ENCODE assay signal across 20 cellular contexts in the genomic region with DNA sequence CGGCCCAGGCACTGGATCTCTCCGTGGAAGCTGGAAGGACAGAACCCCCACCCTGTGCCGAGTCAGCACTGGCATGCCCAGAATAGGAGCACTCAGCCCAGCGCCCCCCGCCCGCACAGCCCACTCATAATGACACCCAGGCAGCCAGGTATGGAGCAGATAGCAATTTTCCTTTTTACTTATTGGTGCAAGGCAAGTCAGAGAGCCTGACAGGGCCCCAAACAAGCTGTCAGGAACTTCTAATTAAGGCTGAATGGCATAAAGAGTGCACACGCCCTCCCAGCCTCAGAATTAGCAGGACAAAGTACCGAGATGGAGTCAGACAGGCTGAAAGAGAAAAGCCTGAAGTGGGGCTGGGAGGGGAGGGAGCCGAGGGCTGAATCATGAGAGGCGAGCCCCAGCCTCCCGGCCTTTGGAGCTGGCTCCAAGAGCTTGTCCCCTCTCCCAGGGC.
DNase-seq lines count a peak whose midpoint lies in the region; ATAC-seq and TF ChIP-seq lines count a peak whose summit lies in the region.
"Had no signal": no experiment of that assay in that cellular context is flagged by ENCODE, and none has a peak within 500 bp of the region (broad histone marks: within the 10 kb centered on the region; RNA-seq: fewer than 3 reads in every experiment).

No MANE protein-coding gene starts in this region.

- H3K9ac ChIP-seq in neural progenitor cell, result no peak overlapping the region

- peaks cover 49% of the 10 kb centered on the region for H3K4me1 ChIP-seq in GM23338 (ENCODE audit: insufficient read depth)
- peaks cover 50% of the 10 kb centered on the region for H3K4me1 ChIP-seq in neural progenitor cell
- H3K4me1 ChIP-seq: testis had no signal

- H3F3A ChIP-seq in GM23338 (replicated peaks; ENCODE audit: low read depth) (no peaks in the 10 kb centered on the region), neural progenitor cell (ENCODE audit: low read depth) (peaks cover 14% of the 10 kb centered on the region)

- H3K9me3 Mint-ChIP-seq in GM23338 (no peaks in the 10 kb centered on the region), neural progenitor cell (no peaks in the 10 kb centered on the region)
- H3K9me3 Mint-ChIP-seq: activated naive CD4-positive, alpha-beta T cell treated with anti-CD3 and anti-CD28 coated beads, Interleukin-2, amount 50 U/mL, for 72 hours; activated T-cell treated with anti-CD3 and anti-CD28 coated beads, Interleukin-2, amount 50 U/mL, for 72 hours; CD4-positive, alpha-beta memory T cell; dendritic cell treated with granulocyte-macrophage colony-stimulating factor and Interleukin-4, amounts not matched to agents 40 ng/mL and 50 ng/mL, for 4 days; natural killer cell treated with Interleukin-12 subunit alpha and Interleukin-12 subunit beta and Interleukin-15 and Interleukin-18, amount 100 ng/mL, for 72 hours had no signal

- H3K36me3 ChIP-seq in GM23338 (ENCODE audit: insufficient read depth), result no peaks in the 10 kb centered on the region
- no peaks in the 10 kb centered on the region for H3K36me3 ChIP-seq in neural progenitor cell

- no peak for TF ChIP-seq CTCF in GM23338 (conservative IDR thresholded peaks at IDR 0.05; ENCODE audit: low read depth in 2 of 2)
- no peak for TF ChIP-seq CTCF in neural progenitor cell (IDR thresholded peaks at IDR 0.05)

- H3K4me2 ChIP-seq in GM23338, result peak overlapping the region; percentile 67; the same call in 1 of the 2 replicates
- H3K4me2 ChIP-seq in neural progenitor cell, result peak overlapping the region; percentile 82

- no peak overlapping the region for H3K4me3 ChIP-seq in GM23338
- H3K4me3 ChIP-seq in neural progenitor cell, result peak overlapping the region; percentile 26
- H3K4me3 ChIP-seq: testis had no signal

- peaks cover 70% of the 10 kb centered on the region for H3K4me1 Mint-ChIP-seq in GM23338
- H3K4me1 Mint-ChIP-seq in neural progenitor cell, result peaks cover 74% of the 10 kb centered on the region
- H3K4me1 Mint-ChIP-seq: CD4-positive, alpha-beta memory T cell had no signal

- ATAC-seq in GM23338 (peak; percentile 59), HG03139 (IDR thresholded peaks at IDR 0.05; ENCODE audit: unreplicated experiment) (no peak), GM19467 (IDR thresholded peaks at IDR 0.05; ENCODE audit: unreplicated experiment) (no peak)
- ATAC-seq: activated naive CD4-positive, alpha-beta T cell treated with anti-CD3 and anti-CD28 coated beads, Interleukin-2, amount 50 U/mL, for 72 hours; activated T-cell treated with anti-CD3 and anti-CD28 coated beads, Interleukin-2, amount 50 U/mL, for 72 hours; natural killer cell treated with Interleukin-12 subunit alpha and Interleukin-12 subunit beta and Interleukin-15 and Interleukin-18, amount 100 ng/mL, for 72 hours had no signal

- no peaks in the 10 kb centered on the region for H4K20me1 ChIP-seq in GM23338 (replicated peaks; ENCODE audit: insufficient read depth)
- H4K20me1 ChIP-seq in neural progenitor cell (ENCODE audit: low read depth), result no peaks in the 10 kb centered on the region

- H3K9me2 ChIP-seq in GM23338 (ENCODE audit: insufficient read depth), result no peaks in the 10 kb centered on the region

- peak; percentile 69 for DNase-seq in GM23338 (ENCODE audit: low spot score)
- peak; percentile 47 for DNase-seq in NCI-H1436 (lab: John Stamatoyannopoulos, UW)
- DNase-seq in neural progenitor cell (ENCODE audit: low spot score), result peak; percentile 81
- DNase-seq in NCI-H2196 (lab: John Stamatoyannopoulos, UW; ENCODE audit: unreplicated experiment), result no peak
- DNase-seq in NCI-H2081 treated with DMSO at 0.1 percent for 48 hours (lab: John Stamatoyannopoulos, UW), result no peak
- DNase-seq: activated CD4-positive, CD25-positive, alpha-beta regulatory T cell treated with anti-CD3 and anti-CD28 coated beads, Interleukin-2, amount 50 U/mL, for 72 hours; activated CD8-positive, alpha-beta memory T cell treated with anti-CD3 and anti-CD28 coated beads for 24 hours; activated T-cell treated with anti-CD3 and anti-CD28 coated beads, Interleukin-2, amount 50 U/mL, for 72 hours; CD4-positive, alpha-beta memory T cell; foreskin fibroblast; KG1; kidney glomerular epithelial cell; testis had no signal

- H3K27ac Mint-ChIP-seq in GM23338 (no peak overlapping the region), neural progenitor cell (no peak overlapping the region)
- H3K27ac Mint-ChIP-seq: activated naive CD4-positive, alpha-beta T cell treated with anti-CD3 and anti-CD28 coated beads, Interleukin-2, amount 50 U/mL, for 72 hours; activated T-cell treated with anti-CD3 and anti-CD28 coated beads, Interleukin-2, amount 50 U/mL, for 72 hours; CD4-positive, alpha-beta memory T cell; dendritic cell treated with granulocyte-macrophage colony-stimulating factor and Interleukin-4, amounts not matched to agents 40 ng/mL and 50 ng/mL, for 4 days; natural killer cell treated with Interleukin-12 subunit alpha and Interleukin-12 subunit beta and Interleukin-15 and Interleukin-18, amount 100 ng/mL, for 72 hours had no signal

- H3K79me2 ChIP-seq in GM23338 (replicated peaks; ENCODE audit: insufficient read depth) (no peaks in the 10 kb centered on the region), neural progenitor cell (ENCODE audit: low read depth) (no peaks in the 10 kb centered on the region)

- H3K4me3 Mint-ChIP-seq in GM23338 (no peak overlapping the region), neural progenitor cell (peak overlapping the region; percentile 19)
- H3K4me3 Mint-ChIP-seq: activated T-cell treated with anti-CD3 and anti-CD28 coated beads, Interleukin-2, amount 50 U/mL, for 72 hours; CD4-positive, alpha-beta memory T cell; dendritic cell treated with granulocyte-macrophage colony-stimulating factor and Interleukin-4, amounts not matched to agents 40 ng/mL and 50 ng/mL, for 4 days; natural killer cell treated with Interleukin-12 subunit alpha and Interleukin-12 subunit beta and Interleukin-15 and Interleukin-18, amount 100 ng/mL, for 72 hours had no signal

- H3K27me3 Mint-ChIP-seq in GM23338 (ENCODE audit: insufficient read depth, low read depth, poor library complexity) (peaks cover 15% of the 10 kb centered on the region), neural progenitor cell (ENCODE audit: insufficient read depth, low read depth) (peaks cover 5% of the 10 kb centered on the region)

- no peaks in the 10 kb centered on the region for H3K36me3 Mint-ChIP-seq in GM23338 (ENCODE audit: low read depth)
- no peaks in the 10 kb centered on the region for H3K36me3 Mint-ChIP-seq in neural progenitor cell
- H3K36me3 Mint-ChIP-seq: activated naive CD4-positive, alpha-beta T cell treated with anti-CD3 and anti-CD28 coated beads, Interleukin-2, amount 50 U/mL, for 72 hours; CD4-positive, alpha-beta memory T cell; natural killer cell treated with Interleukin-12 subunit alpha and Interleukin-12 subunit beta and Interleukin-15 and Interleukin-18, amount 100 ng/mL, for 72 hours had no signal

- peaks cover 14% of the 10 kb centered on the region for H3K27me3 ChIP-seq in GM23338 (ENCODE audit: insufficient read depth)
- H3K27me3 ChIP-seq in neural progenitor cell, result peaks cover 26% of the 10 kb centered on the region
- H3K27me3 ChIP-seq: testis had no signal

- no peaks in the 10 kb centered on the region for H3K9me3 ChIP-seq in neural progenitor cell (ENCODE audit: low read depth)
- H3K9me3 ChIP-seq: testis had no signal

- H3K27ac ChIP-seq in GM23338 (ENCODE audit: low read depth), result no peak overlapping the region
- peak overlapping the region; percentile 83 for H3K27ac ChIP-seq in cingulate gyrus (ENCODE audit: low read depth, low read length)
- no peak overlapping the region for H3K27ac ChIP-seq in neural progenitor cell
- H3K27ac ChIP-seq: epithelial cell of prostate, testis had no signal

- H2AFZ ChIP-seq in GM23338 (peak overlapping the region; percentile 0; the same call in 1 of the 2 replicates), neural progenitor cell (replicated peaks) (peak overlapping the region; percentile 26)

TF ChIP-seq in GM23338, 12 proteins besides CTCF, POLR2A, EP300 and RAD21:
- TF ChIP-seq EZH2 (IDR thresholded peaks at IDR 0.05; ENCODE audit: low read depth, unreplicated experiment) (no peak), JUNB (IDR thresholded peaks at IDR 0.05; ENCODE audit: unreplicated experiment) (no peak), ZNF331 (CRISPR knock-in tag; IDR thresholded peaks at IDR 0.05; ENCODE audit: low read depth) (no peak), NANOG (IDR thresholded peaks at IDR 0.05; ENCODE audit: borderline replicate concordance) (no peak)
- TF ChIP-seq, protein P1, sequence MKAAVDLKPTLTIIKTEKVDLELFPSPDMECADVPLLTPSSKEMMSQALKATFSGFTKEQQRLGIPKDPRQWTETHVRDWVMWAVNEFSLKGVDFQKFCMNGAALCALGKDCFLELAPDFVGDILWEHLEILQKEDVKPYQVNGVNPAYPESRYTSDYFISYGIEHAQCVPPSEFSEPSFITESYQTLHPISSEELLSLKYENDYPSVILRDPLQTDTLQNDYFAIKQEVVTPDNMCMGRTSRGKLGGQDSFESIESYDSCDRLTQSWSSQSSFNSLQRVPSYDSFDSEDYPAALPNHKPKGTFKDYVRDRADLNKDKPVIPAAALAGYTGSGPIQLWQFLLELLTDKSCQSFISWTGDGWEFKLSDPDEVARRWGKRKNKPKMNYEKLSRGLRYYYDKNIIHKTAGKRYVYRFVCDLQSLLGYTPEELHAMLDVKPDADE (IDR thresholded peaks at IDR 0.05), result no peak

Comparison
In these comparisons a context has a peak if more than half of its experiments do, and no peak if none do; other contexts are left out.
1. DNase-seq: peak in GM23338 (single experiment), NCI-H1436 (single experiment) and neural progenitor cell (single experiment); none in NCI-H2196 (single experiment) and NCI-H2081 treated with DMSO at 0.1 percent for 48 hours (single experiment).